In the genomic region with DNA sequence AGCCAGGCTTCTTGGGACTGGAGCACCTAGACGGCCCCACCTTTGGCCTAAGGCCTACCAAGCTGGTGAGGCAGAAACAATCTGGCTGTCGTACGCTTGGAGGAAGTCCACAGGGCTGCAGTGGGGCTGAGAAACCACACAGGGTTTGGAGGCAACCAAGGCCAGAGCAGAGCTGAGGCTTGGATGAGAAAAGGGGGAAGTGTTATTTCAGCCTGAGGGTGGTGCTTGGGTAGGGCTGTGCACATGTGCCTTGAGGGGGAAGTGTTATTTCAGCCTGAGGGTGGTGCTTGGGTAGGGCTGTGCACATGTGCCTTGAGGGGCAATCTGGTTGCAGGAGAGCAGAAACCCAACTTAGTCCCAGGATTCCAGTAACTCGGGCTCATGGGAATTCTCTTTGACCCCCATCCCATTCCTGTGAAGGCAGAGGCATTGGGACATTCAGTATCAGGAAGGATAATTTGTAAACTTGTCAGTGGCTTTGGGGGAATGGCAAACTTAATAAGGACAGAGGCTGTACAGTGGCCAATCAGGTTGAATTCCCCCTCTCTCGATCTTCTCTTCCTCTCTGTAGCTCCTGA, we compare ENCODE assay signal across 8 cellular contexts. TPM values are rescaled to one million over a fixed set of nuclear protein-coding genes. Genes with fewer than 3 reads are reported as not detected.
A peak's percentile ranks its signal among the peaks of the same experiment; 100 is the strongest.
DNase-seq lines count a peak whose midpoint lies in the region; ATAC-seq and TF ChIP-seq lines count a peak whose summit lies in the region.

No MANE protein-coding gene starts in this region.

- H3K9me3 Mint-ChIP-seq in stimulated activated memory B cell treated with anti-CD40 and anti-IgM and Interleukin-4, amounts not matched to agents 10 μg/mL and 1 μg/mL and 100 μg/mL, for 72 hours = no peaks in the 10 kb centered on the region

- intact Hi-C loops in heart left ventricle (cut with DNase I) = no loop called here

- peak overlapping the region in 1 of 12 donors; percentile 73 for H3K27ac ChIP-seq in heart left ventricle

- H3K9me3 ChIP-seq in T-helper 17 cell (ENCODE audit: control insufficient read depth, low read length, poor library complexity, severe bottlenecking) (no peaks in the 10 kb centered on the region), heart left ventricle (no peaks in the 10 kb centered on the region)

- TF ChIP-seq POLR2A in heart left ventricle (IDR thresholded peaks at IDR 0.05) = no peak

- peaks cover 39% of the 10 kb centered on the region for H3K27me3 Mint-ChIP-seq in T-helper 17 cell
- H3K27me3 Mint-ChIP-seq in stimulated activated memory B cell treated with anti-CD40 and anti-IgM and Interleukin-4, amounts not matched to agents 10 μg/mL and 1 μg/mL and 100 μg/mL, for 72 hours = no peaks in the 10 kb centered on the region

- H3K4me1 Mint-ChIP-seq in T-helper 17 cell = peaks cover 17% of the 10 kb centered on the region
- peaks cover 32% of the 10 kb centered on the region for H3K4me1 Mint-ChIP-seq in stimulated activated memory B cell treated with anti-CD40 and anti-IgM and Interleukin-4, amounts not matched to agents 10 μg/mL and 1 μg/mL and 100 μg/mL, for 72 hours

- peaks cover 0 to 56% (median 20%) of the 10 kb centered on the region in 9 donors for H3K27me3 ChIP-seq in heart left ventricle

- peaks cover 0 to 20% (median 8%) of the 10 kb centered on the region in 12 donors for H3K4me1 ChIP-seq in heart left ventricle

- 44 to 53% (median 52%) methylated on average over 5 of the region's 5 CpGs for WGBS in heart left ventricle, 4 donors

- TF ChIP-seq CTCF in heart left ventricle (IDR thresholded peaks at IDR 0.05) = no peak

- H3K4me3 ChIP-seq in heart left ventricle = peak overlapping the region in 8 of 12 donors; percentile 62 to 78 (median 68)

- no peak overlapping the region for H3K27ac Mint-ChIP-seq in T-helper 17 cell
- peak overlapping the region; percentile 79 for H3K27ac Mint-ChIP-seq in stimulated activated memory B cell treated with anti-CD40 and anti-IgM and Interleukin-4, amounts not matched to agents 10 μg/mL and 1 μg/mL and 100 μg/mL, for 72 hours

- H3K36me3 ChIP-seq in heart left ventricle = no peaks in the 10 kb centered on the region

- ATAC-seq in GM19438 (IDR thresholded peaks at IDR 0.05; ENCODE audit: low read depth, unreplicated experiment) (peak; percentile 57), HG03432 (IDR thresholded peaks at IDR 0.05; ENCODE audit: unreplicated experiment) (peak; percentile 57), T-helper 17 cell (peak; percentile 64), heart left ventricle (peak; percentile 31 to 73 (median 70))
- peak; percentile 92 for ATAC-seq in stimulated activated memory B cell treated with anti-CD40 and anti-IgM and Interleukin-4, amounts not matched to agents 10 μg/mL and 1 μg/mL and 100 μg/mL, for 72 hours

- peaks cover 5% of the 10 kb centered on the region for H3K36me3 Mint-ChIP-seq in T-helper 17 cell (ENCODE audit: low read depth)
- H3K36me3 Mint-ChIP-seq in stimulated activated memory B cell treated with anti-CD40 and anti-IgM and Interleukin-4, amounts not matched to agents 10 μg/mL and 1 μg/mL and 100 μg/mL, for 72 hours = peaks cover 4% of the 10 kb centered on the region

- peak overlapping the region; percentile 87 for H3K4me3 Mint-ChIP-seq in T-helper 17 cell
- H3K4me3 Mint-ChIP-seq in stimulated activated memory B cell treated with anti-CD40 and anti-IgM and Interleukin-4, amounts not matched to agents 10 μg/mL and 1 μg/mL and 100 μg/mL, for 72 hours = peak overlapping the region; percentile 69

- DNase-seq in ELF-1 (ENCODE audit: low read depth, low spot score) = peak; percentile 18
- no peak for DNase-seq in T-helper 17 cell
- peak in 2 of 5 donors; percentile 19 to 65 for DNase-seq in heart left ventricle
- no peak for DNase-seq in T1000 (lab: John Stamatoyannopoulos, UW)
- no peak for DNase-seq in NCI-H1436 (lab: John Stamatoyannopoulos, UW)

RNA-seq across cellular contexts. Expression of gene FBXO41, which starts 1.0 kb away (rescaled TPM):
- 10 to 100 TPM; 13.3 to 13.5 TPM for total RNA-seq in T-helper 17 cell
- total RNA-seq in heart left ventricle = 1 to 10 TPM in 4 of 9 donors, under 1 TPM in 5; 0.23 to 3.6 (median 0.81) TPM
- polyA plus RNA-seq in heart left ventricle = under 1 TPM; 0.21 to 0.42 TPM

RNA-seq across cellular contexts. Expression of gene EGR4, which starts 8.1 kb away (rescaled TPM):
- total RNA-seq in T-helper 17 cell = under 1 TPM; 0.52 to 0.70 TPM
- total RNA-seq in heart left ventricle = not detected
- polyA plus RNA-seq in heart left ventricle = not detected

RNA-seq across cellular contexts. Expression of gene CCT7, which starts 51.1 kb away (rescaled TPM):
- total RNA-seq in T-helper 17 cell (100 to 1,000 TPM; 132 to 152 TPM), heart left ventricle (100 to 1,000 TPM; 156 to 234 (median 198) TPM)
- 100 to 1,000 TPM; 261 to 328 TPM for polyA plus RNA-seq in heart left ventricle

RNA-seq across cellular contexts. Expression of gene PRADC1, which starts 52.2 kb away (rescaled TPM):
- total RNA-seq in T-helper 17 cell = 1 to 10 TPM; 4.7 to 5.9 TPM
- total RNA-seq in heart left ventricle = 100 to 1,000 TPM in 2 of 9 donors, 10 to 100 TPM in 7; 57.2 to 153 (median 85.1) TPM
- polyA plus RNA-seq in heart left ventricle = 100 to 1,000 TPM in 1 of 2 donors, 10 to 100 TPM in 1; 90.8 to 155 TPM
